8 cellular contexts compared by ENCODE assay signal in genomic region chr15:36501063-36501678, GRCh38.
DNase-seq lines count a peak whose midpoint lies in the region; ATAC-seq, FAIRE-seq and TF ChIP-seq lines count a peak whose summit lies in the region.

No MANE protein-coding gene starts in this region.

- no peaks in the 10 kb centered on the region for H3K4me1 ChIP-seq in breast epithelium
- no peaks in the 10 kb centered on the region for H3K4me1 ChIP-seq in keratinocyte (ENCODE audit: control insufficient read depth, extremely low read depth, insufficient read depth, low read length)
- H3K4me1 ChIP-seq in thoracic aorta (ENCODE audit: control insufficient read depth in 1 of 2, low read depth in 2 of 2): peaks cover 9 to 35% of the 10 kb centered on the region in 2 donors

- no peaks in the 10 kb centered on the region for H3K9me1 ChIP-seq in keratinocyte (ENCODE audit: control insufficient read depth, extremely low read depth, insufficient read depth, low read length)

- H3K36me3 ChIP-seq in breast epithelium (no peaks in the 10 kb centered on the region), keratinocyte (ENCODE audit: control insufficient read depth in 2 of 2, extremely low read depth in 1 of 2, insufficient read depth in 2 of 2, low read length in 2 of 2) (no peaks in the 10 kb centered on the region), thoracic aorta (no peaks in the 10 kb centered on the region)

- dilution Hi-C loops in keratinocyte (cut with MboI; ENCODE audit: extremely low pct_ligation_motif_present, low sequenced_read_pairs): no loop called here

- H3K9ac ChIP-seq in keratinocyte (ENCODE audit: control insufficient read depth, extremely low read depth, insufficient read depth, low read length): no peak overlapping the region

- no peak overlapping the region for H2AFZ ChIP-seq in keratinocyte (ENCODE audit: control insufficient read depth, low read length)

- H3K79me2 ChIP-seq in keratinocyte (ENCODE audit: control insufficient read depth, insufficient read depth, low read length): no peaks in the 10 kb centered on the region

- no peak overlapping the region for H3K4me2 ChIP-seq in keratinocyte (ENCODE audit: control insufficient read depth, extremely low read depth, insufficient read depth, low read depth, low read length)

- DNase-seq in DMS53 (lab: John Stamatoyannopoulos, UW) (peak; percentile 80), HTR-8/SVneo (ENCODE audit: insufficient read length, low spot score) (peak; percentile 41), NOMO-1 treated with DMSO at 0.1 percent for 48 hours (lab: John Stamatoyannopoulos, UW; ENCODE audit: unreplicated experiment) (peak; percentile 41), breast epithelium (ENCODE audit: low spot score in 2 of 2) (no peak), keratinocyte (ENCODE audit: low read depth, low spot score) (no peak), thoracic aorta (ENCODE audit: low spot score) (no peak)

- no peaks in the 10 kb centered on the region for H4K20me1 ChIP-seq in keratinocyte (ENCODE audit: control insufficient read depth, extremely low read depth, insufficient read depth, low read length)

- H3K27me3 ChIP-seq in breast epithelium (no peaks in the 10 kb centered on the region), keratinocyte (ENCODE audit: control insufficient read depth, extremely low read depth, insufficient read depth, low read length) (no peaks in the 10 kb centered on the region), thoracic aorta (replicated peaks; ENCODE audit: insufficient read depth) (no peaks in the 10 kb centered on the region)

- no peak overlapping the region for H3K27ac ChIP-seq in breast epithelium
- no peak overlapping the region for H3K27ac ChIP-seq in keratinocyte (ENCODE audit: control insufficient read depth, insufficient read depth, low read length)
- peak overlapping the region in 1 of 2 donors; percentile 36 for H3K27ac ChIP-seq in thoracic aorta

- H3K9me3 ChIP-seq in breast epithelium (no peaks in the 10 kb centered on the region), keratinocyte (ENCODE audit: control insufficient read depth, low read depth, low read length) (no peaks in the 10 kb centered on the region), thoracic aorta (no peaks in the 10 kb centered on the region)

- H3K4me3 ChIP-seq in breast epithelium: no peak overlapping the region
- no peak overlapping the region for H3K4me3 ChIP-seq in keratinocyte (ENCODE audit: control insufficient read depth in 2 of 3, extremely low read depth in 1 of 3, insufficient read depth in 2 of 3, low read depth in 1 of 3, low read length in 3 of 3)
- H3K4me3 ChIP-seq in thoracic aorta: peak overlapping the region; percentile 16

- FAIRE-seq in HTR-8/SVneo (lab: Jason Lieb, UNC): no peak
- peak; percentile 73 for FAIRE-seq in keratinocyte (lab: Jason Lieb, UNC)

- TF ChIP-seq POLR2A in breast epithelium (IDR thresholded peaks at IDR 0.05): no peak

- TF ChIP-seq CTCF in breast epithelium (IDR thresholded peaks at IDR 0.05) (peak in 2 of 3 donors; percentile 44 to 63), keratinocyte (optimal IDR thresholded peaks at IDR 0.05 in 1 of 3, IDR thresholded peaks at IDR 0.05 in 1 of 3, conservative IDR thresholded peaks at IDR 0.05 in 1 of 3; ENCODE audit: extremely low read depth in 1 of 3, insufficient read depth in 2 of 3, low read length in 3 of 3) (peak; percentile 70 to 76 (median 74)), thoracic aorta (IDR thresholded peaks at IDR 0.05) (peak; percentile 72)

- intact Hi-C loops in breast epithelium (cut with DNase I; ENCODE audit: low total_unique reads): no loop called here

- ATAC-seq in GM21360 (IDR thresholded peaks at IDR 0.05; ENCODE audit: unreplicated experiment) (peak; percentile 85), thoracic aorta (ENCODE audit: insufficient number of reproducible peaks, low FRiP score, low read depth) (no peak), HG03521 (IDR thresholded peaks at IDR 0.05; ENCODE audit: unreplicated experiment) (no peak)

Comparison
In these comparisons a context has a peak if more than half of its experiments do, and no peak if none do; other contexts are left out.
1. DNase-seq: peak in DMS53 (single experiment), HTR-8/SVneo (single experiment) and NOMO-1 treated with DMSO at 0.1 percent for 48 hours (single experiment); none in breast epithelium (0 of 2), keratinocyte (single experiment) and thoracic aorta (single experiment).
2. Peak in every context shown above with its lines, with median percentiles within 50 percentile points of each other: CTCF ChIP-seq.